ENCODE assay signal across 8 cellular contexts in genomic region chr10:72337039-72337629, GRCh38. TPM values are rescaled to one million over a fixed set of nuclear protein-coding genes. Genes with fewer than 3 reads are reported as not detected.
DNase-seq lines count a peak whose midpoint lies in the region; ATAC-seq and FAIRE-seq lines count a peak whose summit lies in the region.

No MANE protein-coding gene starts in this region.

- ATAC-seq in HG03457 (IDR thresholded peaks at IDR 0.05; ENCODE audit: unreplicated experiment): no peak

- peak; percentile 79 for DNase-seq in ACHN
- no peak for DNase-seq in GM18507 (ENCODE audit: extremely low spot score, insufficient read length, low read depth)
- DNase-seq in NCI-H69 (lab: John Stamatoyannopoulos, UW): peak; percentile 76
- peak; percentile 58 for DNase-seq in activated T-cell treated with anti-CD3 and anti-CD28 coated beads for 4 hours
- no peak for DNase-seq in epithelial cell of prostate (ENCODE audit: low read depth, low spot score)
- peak; percentile 86 for DNase-seq in mucosa of gallbladder (ENCODE audit: low spot score)

- H3K27ac ChIP-seq in epithelial cell of prostate (peak overlapping the region; percentile 100), temporal lobe (ENCODE audit: low read depth, low read length) (peak overlapping the region; percentile 91)

- in situ Hi-C loops in ACHN (cut with HindIII; ENCODE audit: low pct_ligation_motif_present, low pct_unique_long_range_greater_than_20kb, low sequenced_read_pairs): no loop called here

- FAIRE-seq in GM18507 (lab: Jason Lieb, UNC): peak; percentile 67

RNA-seq across cellular contexts. Expression of gene DNAJB12, which starts 17.6 kb away (rescaled TPM):
- total RNA-seq in mucosa of gallbladder (42.5 TPM), temporal lobe (13.0 TPM)

Comparison
In these comparisons a context has a peak if more than half of its experiments do, and no peak if none do; other contexts are left out.
1. DNase-seq: peak in ACHN (single experiment), NCI-H69 (single experiment), activated T-cell treated with anti-CD3 and anti-CD28 coated beads for 4 hours (single experiment) and mucosa of gallbladder (single experiment); none in GM18507 (single experiment) and epithelial cell of prostate (single experiment).